ENCODE assay signal across 17 cellular contexts in genomic region chr22:22099194-22099486, GRCh38.
DNase-seq lines count a peak whose midpoint lies in the region; ATAC-seq, FAIRE-seq and TF ChIP-seq lines count a peak whose summit lies in the region.
"Had no signal": no experiment of that assay in that cellular context is flagged by ENCODE, and none has a peak within 500 bp of the region (broad histone marks: within the 10 kb centered on the region; RNA-seq: fewer than 3 reads in every experiment).

No MANE protein-coding gene starts in this region.

- peaks cover 9% of the 10 kb centered on the region for H3K36me3 Mint-ChIP-seq in IgD-negative memory B cell
- H3K36me3 Mint-ChIP-seq in effector memory CD8-positive, alpha-beta T cell (ENCODE audit: insufficient read depth) = no peaks in the 10 kb centered on the region
- H3K36me3 Mint-ChIP-seq: naive thymus-derived CD8-positive, alpha-beta T cell had no signal

- no TSS peak for BruUV-seq in K562 (replicated peaks; lab: Mats Ljungman, UMichigan)

- H3K79me2 ChIP-seq in K562 (ENCODE audit: control insufficient read depth, insufficient read depth, low read length) = no peaks in the 10 kb centered on the region

- H3K9me3 Mint-ChIP-seq in IgD-negative memory B cell = peaks cover 3 to 44% (median 28%) of the 10 kb centered on the region in 3 donors
- no peaks in the 10 kb centered on the region for H3K9me3 Mint-ChIP-seq in effector memory CD8-positive, alpha-beta T cell
- H3K9me3 Mint-ChIP-seq: naive thymus-derived CD8-positive, alpha-beta T cell had no signal

- H3K27me3 Mint-ChIP-seq in IgD-negative memory B cell = no peaks in the 10 kb centered on the region
- H3K27me3 Mint-ChIP-seq in effector memory CD8-positive, alpha-beta T cell = peaks cover 26 to 61% of the 10 kb centered on the region in 2 donors

- WGBS in K562 (ENCODE audit: insufficient coverage, low coverage, missing lambda C conversion rate) = 1% methylated on average over 5 of the region's 5 CpGs
- 64 to 78% (median 66%) methylated on average over 5 of the region's 5 CpGs for WGBS in adrenal gland, 4 donors

- TF ChIP-seq POLR2A in GM12892 (IDR thresholded peaks at IDR 0.05; ENCODE audit: low read depth, low read length) = no peak
- TF ChIP-seq POLR2A in K562 (conservative IDR thresholded peaks at IDR 0.05) = no peak
- TF ChIP-seq POLR2A in adrenal gland (IDR thresholded peaks at IDR 0.05) = no peak

- H3K4me3 ChIP-seq in K562 (no peak overlapping the region), adrenal gland (no peak overlapping the region)
- H3K4me3 ChIP-seq: right atrium auricular region had no signal

- DNase-seq in GM12892 (ENCODE audit: insufficient read length) (no peak), K562 (ENCODE audit: extremely low read depth in 1 of 4, low spot score in 3 of 4) (peak in 1 of 4 experiments; percentile 31), adrenal gland (no peak)
- DNase-seq in effector CD8-positive, alpha-beta T cell (lab: John Stamatoyannopoulos, UW) = no peak
- no peak for DNase-seq in effector memory CD8-positive, alpha-beta T cell
- no peak for DNase-seq in activated effector memory CD4-positive, alpha-beta T cell treated with anti-CD3 and anti-CD28 coated beads, Interleukin-2, amount 50 U/mL, for 16 hours
- DNase-seq: GOT3; left colon; naive thymus-derived CD8-positive, alpha-beta T cell; NCI-H1694 treated with DMSO at 0.1 percent for 48 hours; NCI-H524; stimulated activated CD4-positive, alpha-beta T cell treated with anti-CD3 and anti-CD28 coated beads, Interleukin-4, amount 100 ng/mL, for 1 hour; stimulated activated naive CD4-positive, alpha-beta T cell had no signal

- intact Hi-C loops in K562 (cut with micrococcal nuclease) = no loop called here
- intact Hi-C loops in adrenal gland (cut with DNase I) = no loop called here

- peaks cover 2% of the 10 kb centered on the region for H3K9me1 ChIP-seq in K562 (ENCODE audit: control insufficient read depth, insufficient read depth, low read length)

- H2AFZ ChIP-seq in K562 (ENCODE audit: low read depth, low read length) = no peak overlapping the region

- CTCF ChIA-PET in K562 (lab: Yijun Ruan, JAX; ENCODE audit: low intra/inter-chr PET ratio) = interaction anchor here (0.6 to 2.4 kb wide), 4 partner anchors 57 to 495 kb away, joined by 3 to 19 read pairs (median 10); no protein-coding TSS in a partner anchor

- H3K4me3 Mint-ChIP-seq in IgD-negative memory B cell = peak overlapping the region; percentile 62 to 91 (median 83)
- no peak overlapping the region for H3K4me3 Mint-ChIP-seq in effector memory CD8-positive, alpha-beta T cell

- H3K9me3 ChIP-seq in K562 (replicated peaks; ENCODE audit: control insufficient read depth, insufficient read depth, low read depth, low read length) (no peaks in the 10 kb centered on the region), adrenal gland (replicated peaks in 1 of 3) (no peaks in the 10 kb centered on the region)
- H3K9me3 ChIP-seq: right atrium auricular region had no signal

- in situ Hi-C loops in K562 (cut with MboI) = no loop called here

- ATAC-seq in GM21526 (IDR thresholded peaks at IDR 0.05; ENCODE audit: low FRiP score, unreplicated experiment) = peak; percentile 61
- ATAC-seq in K562 = no peak
- ATAC-seq in effector memory CD8-positive, alpha-beta T cell (replicated peaks) = no peak
- ATAC-seq: left colon had no signal

- POLR2A ChIA-PET in K562 (lab: Yijun Ruan, JAX) = interaction anchor here (0.6 to 6.4 kb wide), 9 partner anchors 8 to 245 kb away, joined by 3 to 98 read pairs (median 3); no protein-coding TSS in a partner anchor

- no peak for TF ChIP-seq RAD21 in K562 (CRISPR knock-in tag; conservative IDR thresholded peaks at IDR 0.05 in 1 of 2, IDR thresholded peaks at IDR 0.05 in 1 of 2)

- H3K9ac ChIP-seq in K562 (ENCODE audit: insufficient read depth in 1 of 2, low read depth in 2 of 2, low read length in 2 of 2) = no peak overlapping the region

- TF ChIP-seq CTCF in K562 (IDR thresholded peaks at IDR 0.05 in 2 of 3, conservative IDR thresholded peaks at IDR 0.05 in 1 of 3; ENCODE audit: insufficient read depth in 2 of 3, low read depth in 1 of 3, low read length in 3 of 3) (no peak), adrenal gland (IDR thresholded peaks at IDR 0.05) (no peak)

- H3K4me1 ChIP-seq in K562 (replicated peaks in 1 of 2; ENCODE audit: control insufficient read depth in 2 of 2, insufficient read depth in 2 of 2, low read length in 2 of 2) (peaks cover 0 to 2% of the 10 kb centered on the region in 2 experiments; a peak in 2 of 5 replicates), adrenal gland (replicated peaks in 1 of 2) (no peaks in the 10 kb centered on the region)
- H3K4me1 ChIP-seq: right atrium auricular region had no signal

- H3K36me3 ChIP-seq in K562 (ENCODE audit: control insufficient read depth, insufficient read depth, low read length) = no peaks in the 10 kb centered on the region
- no peaks in the 10 kb centered on the region for H3K36me3 ChIP-seq in adrenal gland (replicated peaks in 1 of 2)
- H3K36me3 ChIP-seq: right atrium auricular region had no signal

- no peak overlapping the region for H3K4me2 ChIP-seq in K562 (ENCODE audit: insufficient read depth, low read length)

- H3K4me1 Mint-ChIP-seq in IgD-negative memory B cell = peaks cover 37 to 52% (median 43%) of the 10 kb centered on the region in 3 donors
- H3K4me1 Mint-ChIP-seq in effector memory CD8-positive, alpha-beta T cell (ENCODE audit: low read depth in 2 of 2) = no peaks in the 10 kb centered on the region

- TF ChIP-seq EP300 in K562 (IDR thresholded peaks at IDR 0.05; ENCODE audit: low read length) = no peak

- H3K27me3 ChIP-seq in K562 (ENCODE audit: control insufficient read depth in 2 of 2, insufficient read depth in 2 of 2, low read length in 2 of 2) = peaks cover 48 to 65% of the 10 kb centered on the region in 2 experiments
- H3K27me3 ChIP-seq in adrenal gland = no peaks in the 10 kb centered on the region
- H3K27me3 ChIP-seq: right atrium auricular region had no signal

- H3K27ac Mint-ChIP-seq in IgD-negative memory B cell = peak overlapping the region; percentile 41 to 96 (median 65)
- H3K27ac Mint-ChIP-seq in effector memory CD8-positive, alpha-beta T cell = no peak overlapping the region

- no peaks in the 10 kb centered on the region for H4K20me1 ChIP-seq in K562 (replicated peaks; ENCODE audit: control insufficient read depth, insufficient read depth, low read length)

- H3K27ac ChIP-seq in K562 (ENCODE audit: extremely low read depth, low read depth, low read length) (no peak overlapping the region), adrenal gland (no peak overlapping the region)
- H3K27ac ChIP-seq: right atrium auricular region, VCaP had no signal

- FAIRE-seq in GM12892 (lab: Jason Lieb, UNC) = peak; percentile 92
- no peak for FAIRE-seq in K562 (lab: Jason Lieb, UNC)

TF ChIP-seq in K562, 482 proteins besides CTCF, POLR2A, EP300 and RAD21 (continues in another document):
- TF ChIP-seq, protein P1, sequence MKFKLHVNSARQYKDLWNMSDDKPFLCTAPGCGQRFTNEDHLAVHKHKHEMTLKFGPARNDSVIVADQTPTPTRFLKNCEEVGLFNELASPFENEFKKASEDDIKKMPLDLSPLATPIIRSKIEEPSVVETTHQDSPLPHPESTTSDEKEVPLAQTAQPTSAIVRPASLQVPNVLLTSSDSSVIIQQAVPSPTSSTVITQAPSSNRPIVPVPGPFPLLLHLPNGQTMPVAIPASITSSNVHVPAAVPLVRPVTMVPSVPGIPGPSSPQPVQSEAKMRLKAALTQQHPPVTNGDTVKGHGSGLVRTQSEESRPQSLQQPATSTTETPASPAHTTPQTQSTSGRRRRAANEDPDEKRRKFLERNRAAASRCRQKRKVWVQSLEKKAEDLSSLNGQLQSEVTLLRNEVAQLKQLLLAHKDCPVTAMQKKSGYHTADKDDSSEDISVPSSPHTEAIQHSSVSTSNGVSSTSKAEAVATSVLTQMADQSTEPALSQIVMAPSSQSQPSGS (CRISPR knock-in tag; IDR thresholded peaks at IDR 0.05) = no peak
- no peak for TF ChIP-seq ZNF77 (CRISPR knock-in tag; IDR thresholded peaks at IDR 0.05)
- TF ChIP-seq, protein P2, sequence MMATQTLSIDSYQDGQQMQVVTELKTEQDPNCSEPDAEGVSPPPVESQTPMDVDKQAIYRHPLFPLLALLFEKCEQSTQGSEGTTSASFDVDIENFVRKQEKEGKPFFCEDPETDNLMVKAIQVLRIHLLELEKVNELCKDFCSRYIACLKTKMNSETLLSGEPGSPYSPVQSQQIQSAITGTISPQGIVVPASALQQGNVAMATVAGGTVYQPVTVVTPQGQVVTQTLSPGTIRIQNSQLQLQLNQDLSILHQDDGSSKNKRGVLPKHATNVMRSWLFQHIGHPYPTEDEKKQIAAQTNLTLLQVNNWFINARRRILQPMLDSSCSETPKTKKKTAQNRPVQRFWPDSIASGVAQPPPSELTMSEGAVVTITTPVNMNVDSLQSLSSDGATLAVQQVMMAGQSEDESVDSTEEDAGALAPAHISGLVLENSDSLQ (IDR thresholded peaks at IDR 0.05) = no peak

Comparison
In these comparisons a context has a peak if more than half of its experiments do, and no peak if none do; other contexts are left out.
1. H3K27ac Mint-ChIP-seq: peak in IgD-negative memory B cell (3 of 3); none in effector memory CD8-positive, alpha-beta T cell (0 of 2).
2. H3K4me3 Mint-ChIP-seq: peak in IgD-negative memory B cell (4 of 4); none in effector memory CD8-positive, alpha-beta T cell (0 of 2).